20 cellular contexts compared by ENCODE assay signal in genomic region chr4:119932277-119932676, GRCh38.
"Had no signal": no experiment of that assay in that cellular context is flagged by ENCODE, and none has a peak within 500 bp of the region (broad histone marks: within the 10 kb centered on the region; RNA-seq: fewer than 3 reads in every experiment).

No MANE protein-coding gene starts in this region.

- ATAC-seq: activated CD8-positive, alpha-beta memory T cell treated with anti-CD3 and anti-CD28 coated beads, Interleukin-2, amount 10 ng/mL, durations not matched to agents 7 days and 5 days; activated CD8-positive, alpha-beta T cell treated with anti-CD3 and anti-CD28 coated beads, Interleukin-2, amount 10 ng/mL, durations not matched to agents 7 days and 5 days; activated naive CD8-positive, alpha-beta T cell treated with anti-CD3 and anti-CD28 coated beads, Interleukin-2, amount 50 U/mL, for 24 hours; heart right ventricle; sciatic nerve; stimulated activated naive CD8-positive, alpha-beta T cell treated with anti-CD3 and anti-CD28 coated beads, Interleukin-15, Interleukin-2, amounts not matched to agents 100 U/mL and 50 U/mL, for 24 hours had no signal

- DNase-seq: activated B cell treated with CpG ODN at 0.5 μM for 24 hours; activated CD8-positive, alpha-beta memory T cell treated with anti-CD3 and anti-CD28 coated beads, Interleukin-2, amount 10 ng/mL, durations not matched to agents 7 days and 5 days; activated CD8-positive, alpha-beta T cell treated with anti-CD3 and anti-CD28 coated beads, Interleukin-2, amount 10 ng/mL, durations not matched to agents 7 days and 5 days; activated naive CD8-positive, alpha-beta T cell treated with anti-CD3 and anti-CD28 coated beads, Interleukin-2, amount 50 U/mL, for 24 hours; activated T-cell treated with anti-CD3 and anti-CD28 coated beads, Interleukin-2, amount 50 U/mL, for 48 hours; amygdala; caudate nucleus; heart right ventricle; naive B cell; nephron progenitor cell; ovary; retina; stimulated activated CD4-positive, alpha-beta T cell treated with anti-CD3 and anti-CD28 coated beads, Interleukin-12 subunit alpha, Interleukin-12 subunit beta, amount 100 ng/mL, for 4 hours; stimulated activated CD4-positive, alpha-beta T cell treated with anti-CD3 and anti-CD28 coated beads, Interleukin-4, amount 100 ng/mL, for 1 hour; stimulated activated naive CD8-positive, alpha-beta T cell treated with anti-CD3 and anti-CD28 coated beads, Interleukin-15, Interleukin-2, amounts not matched to agents 100 U/mL and 50 U/mL, for 24 hours; testis; transverse colon had no signal

- H3K4me3 ChIP-seq: heart right ventricle, ovary, prostate gland, skin epidermis, testis, transverse colon had no signal
